In the genomic region with DNA sequence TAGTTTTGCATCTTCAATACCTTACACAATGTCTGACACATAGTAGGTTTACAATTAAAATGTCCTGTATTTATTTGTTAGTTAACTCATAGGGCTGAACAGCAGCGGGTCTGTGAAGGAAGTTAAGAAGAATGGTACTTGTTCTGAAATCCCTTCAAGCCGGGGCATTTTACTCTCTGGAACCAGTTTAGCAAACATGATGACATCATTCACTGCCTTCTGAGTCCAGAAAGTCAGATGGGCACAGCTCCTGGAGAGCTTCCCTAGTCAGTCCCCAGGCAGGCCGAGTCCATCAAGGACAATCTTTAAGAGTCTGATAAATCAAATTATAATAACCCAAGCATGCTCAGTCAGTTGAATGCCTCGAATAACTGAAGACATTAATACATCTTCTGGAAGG, we compare ENCODE assay signal across 26 cellular contexts.
"Had no signal": no experiment of that assay in that cellular context is flagged by ENCODE, and none has a peak within 500 bp of the region (broad histone marks: within the 10 kb centered on the region; RNA-seq: fewer than 3 reads in every experiment).

No MANE protein-coding gene starts in this region.

- H3K4me1 ChIP-seq: body of pancreas, foreskin keratinocyte, prostate gland, right atrium auricular region, tibial artery had no signal

- H3K4me3 Mint-ChIP-seq: activated CD4-positive, alpha-beta T cell treated with anti-CD3 and anti-CD28 coated beads, Interleukin-2, amount 10 ng/mL, durations not matched to agents 7 days and 5 days; activated CD8-positive, alpha-beta T cell treated with anti-CD3 and anti-CD28 coated beads for 36 hours; activated naive CD4-positive, alpha-beta T cell treated with anti-CD3 and anti-CD28 coated beads, Interleukin-2, amount 50 U/mL, for 24 hours; activated T-helper 1 cell treated with anti-CD3 and anti-CD28 coated beads, Interleukin-12 subunit alpha, Interleukin-12 subunit beta, Interleukin-2, Interleukin-4 antibody, amounts not matched to agents 30 ng/mL and 10 ng/mL and 1 ng/mL, durations not matched to agents 14 hours and 24 hours and 36 hours; dendritic cell treated with granulocyte-macrophage colony-stimulating factor and Interleukin-4, amounts not matched to agents 40 ng/mL and 50 ng/mL, for 4 days; immature natural killer cell; memory B cell; nephron; stimulated activated effector memory CD8-positive, alpha-beta T cell treated with anti-CD3 and anti-CD28 coated beads, Interleukin-12 subunit alpha, Interleukin-12 subunit beta, amount 100 ng/mL, for 72 hours; stimulated activated naive CD8-positive, alpha-beta T cell treated with anti-CD3 and anti-CD28 coated beads, Interleukin-15, amount 100 ng/mL, for 72 hours had no signal

- H3K9me3 ChIP-seq: body of pancreas, neutrophil, ovary, prostate gland, right atrium auricular region, tibial artery had no signal

- H3K27me3 Mint-ChIP-seq: activated CD4-positive, alpha-beta T cell treated with anti-CD3 and anti-CD28 coated beads, Interleukin-2, amount 10 ng/mL, durations not matched to agents 7 days and 5 days; activated CD8-positive, alpha-beta T cell treated with anti-CD3 and anti-CD28 coated beads for 36 hours; dendritic cell treated with granulocyte-macrophage colony-stimulating factor and Interleukin-4, amounts not matched to agents 40 ng/mL and 50 ng/mL, for 4 days had no signal

- H3K27ac Mint-ChIP-seq: activated CD4-positive, alpha-beta T cell treated with anti-CD3 and anti-CD28 coated beads, Interleukin-2, amount 10 ng/mL, durations not matched to agents 7 days and 5 days; activated CD8-positive, alpha-beta T cell treated with anti-CD3 and anti-CD28 coated beads for 36 hours; activated naive CD4-positive, alpha-beta T cell treated with anti-CD3 and anti-CD28 coated beads, Interleukin-2, amount 50 U/mL, for 24 hours; activated T-helper 1 cell treated with anti-CD3 and anti-CD28 coated beads, Interleukin-12 subunit alpha, Interleukin-12 subunit beta, Interleukin-2, Interleukin-4 antibody, amounts not matched to agents 30 ng/mL and 10 ng/mL and 1 ng/mL, durations not matched to agents 14 hours and 24 hours and 36 hours; dendritic cell treated with granulocyte-macrophage colony-stimulating factor and Interleukin-4, amounts not matched to agents 40 ng/mL and 50 ng/mL, for 4 days; immature natural killer cell; memory B cell; nephron; stimulated activated effector memory CD8-positive, alpha-beta T cell treated with anti-CD3 and anti-CD28 coated beads, Interleukin-12 subunit alpha, Interleukin-12 subunit beta, amount 100 ng/mL, for 72 hours; stimulated activated naive CD8-positive, alpha-beta T cell treated with anti-CD3 and anti-CD28 coated beads, Interleukin-15, amount 100 ng/mL, for 72 hours had no signal

- H3K36me3 Mint-ChIP-seq: activated naive CD4-positive, alpha-beta T cell treated with anti-CD3 and anti-CD28 coated beads, Interleukin-2, amount 50 U/mL, for 24 hours; immature natural killer cell; memory B cell; stimulated activated effector memory CD8-positive, alpha-beta T cell treated with anti-CD3 and anti-CD28 coated beads, Interleukin-12 subunit alpha, Interleukin-12 subunit beta, amount 100 ng/mL, for 72 hours had no signal

- H3K4me1 Mint-ChIP-seq: activated CD4-positive, alpha-beta T cell treated with anti-CD3 and anti-CD28 coated beads, Interleukin-2, amount 10 ng/mL, durations not matched to agents 7 days and 5 days; activated naive CD4-positive, alpha-beta T cell treated with anti-CD3 and anti-CD28 coated beads, Interleukin-2, amount 50 U/mL, for 24 hours; immature natural killer cell; memory B cell; nephron; stimulated activated effector memory CD8-positive, alpha-beta T cell treated with anti-CD3 and anti-CD28 coated beads, Interleukin-12 subunit alpha, Interleukin-12 subunit beta, amount 100 ng/mL, for 72 hours; stimulated activated naive CD8-positive, alpha-beta T cell treated with anti-CD3 and anti-CD28 coated beads, Interleukin-15, amount 100 ng/mL, for 72 hours had no signal

- H3K27me3 ChIP-seq: body of pancreas, foreskin keratinocyte, neutrophil, ovary, right atrium auricular region, tibial artery had no signal

- H3K36me3 ChIP-seq: neutrophil, ovary, prostate gland, right atrium auricular region, tibial artery had no signal

- H3K27ac ChIP-seq: body of pancreas, foreskin keratinocyte, neutrophil, ovary, prostate gland, right atrium auricular region, skin epidermis, tibial artery, VCaP had no signal

- DNase-seq: activated CD4-positive, alpha-beta T cell treated with anti-CD3 and anti-CD28 coated beads, Interleukin-2, amount 10 ng/mL, durations not matched to agents 7 days and 5 days; activated CD8-positive, alpha-beta T cell treated with anti-CD3 and anti-CD28 coated beads for 36 hours; activated gamma-delta T cell; anterior cingulate cortex; body of pancreas; caudate nucleus; effector CD4-positive, alpha-beta T cell; erythroblast; foreskin keratinocyte; immature natural killer cell; left ventricle myocardium superior; ovary; stimulated activated CD4-positive, alpha-beta T cell treated with anti-CD3 and anti-CD28 coated beads, Interleukin-1b, Interleukin-23, amount 100 ng/mL, for 48 hours; stimulated activated naive CD8-positive, alpha-beta T cell treated with anti-CD3 and anti-CD28 coated beads, Interleukin-15, amount 100 ng/mL, for 72 hours; tibial artery had no signal

- H3K9me3 Mint-ChIP-seq: activated CD4-positive, alpha-beta T cell treated with anti-CD3 and anti-CD28 coated beads, Interleukin-2, amount 10 ng/mL, durations not matched to agents 7 days and 5 days; activated CD8-positive, alpha-beta T cell treated with anti-CD3 and anti-CD28 coated beads for 36 hours; activated T-helper 1 cell treated with anti-CD3 and anti-CD28 coated beads, Interleukin-12 subunit alpha, Interleukin-12 subunit beta, Interleukin-2, Interleukin-4 antibody, amounts not matched to agents 30 ng/mL and 10 ng/mL and 1 ng/mL, durations not matched to agents 14 hours and 24 hours and 36 hours; dendritic cell treated with granulocyte-macrophage colony-stimulating factor and Interleukin-4, amounts not matched to agents 40 ng/mL and 50 ng/mL, for 4 days; nephron had no signal

- H3K4me3 ChIP-seq: body of pancreas, ovary, prostate gland, right atrium auricular region, skin epidermis, tibial artery had no signal
